In genomic region chr1:239854956-239855355, GRCh38 we compare ENCODE assay signal across 26 cellular contexts.
"Had no signal": no experiment of that assay in that cellular context is flagged by ENCODE, and none has a peak within 500 bp of the region (broad histone marks: within the 10 kb centered on the region; RNA-seq: fewer than 3 reads in every experiment).

No MANE protein-coding gene starts in this region.

- H3K4me1 ChIP-seq: ascending aorta had no signal

- DNase-seq: activated B cell treated with CpG ODN at 0.5 μM for 24 hours; activated CD4-positive, alpha-beta T cell treated with anti-CD3 and anti-CD28 coated beads for 1 hour; activated CD4-positive, alpha-beta T cell treated with anti-CD3 and anti-CD28 coated beads, Interleukin-2, amount 10 ng/mL, durations not matched to agents 24 days and 14 days; activated CD4-positive, alpha-beta T cell treated with anti-CD3 and anti-CD28 coated beads, Interleukin-2, amount 50 U/mL, for 48 hours; activated CD8-positive, alpha-beta memory T cell treated with anti-CD3 and anti-CD28 coated beads, Interleukin-2, amount 10 ng/mL, durations not matched to agents 7 days and 5 days; activated effector memory CD4-positive, alpha-beta T cell treated with Interleukin-2 at 50 U/mL for 16 hours; activated naive CD4-positive, alpha-beta T cell; activated T-cell treated with anti-CD3 and anti-CD28 coated beads, Interleukin-2, amount 50 U/mL, for 24 hours; amniotic stem cell; body of pancreas; central memory CD4-positive, alpha-beta T cell; Karpas-422; NCI-H1048; NCI-H187 treated with DMSO at 0.1 percent for 48 hours; NCI-H2081 treated with DMSO at 0.1 percent for 48 hours; NCI-H2171; NCI-H345; NCI-H510A; NCI-H526 treated with DMSO at 0.1 percent for 48 hours; PC-3; SHP77 had no signal

- H3K27me3 ChIP-seq: ascending aorta, body of pancreas had no signal

- ATAC-seq: activated CD8-positive, alpha-beta memory T cell treated with anti-CD3 and anti-CD28 coated beads, Interleukin-2, amount 10 ng/mL, durations not matched to agents 7 days and 5 days; body of pancreas; PC-3 had no signal

- H3K4me3 ChIP-seq: ascending aorta, body of pancreas, coronary artery had no signal

- H3K27ac ChIP-seq: ascending aorta, body of pancreas, coronary artery had no signal

- H3K27ac Mint-ChIP-seq: activated B cell treated with CpG ODN at 0.5 μM for 24 hours; activated CD4-positive, alpha-beta T cell treated with anti-CD3 and anti-CD28 coated beads, Interleukin-2, amount 10 ng/mL, durations not matched to agents 24 days and 14 days; activated CD8-positive, alpha-beta memory T cell treated with anti-CD3 and anti-CD28 coated beads, Interleukin-2, amount 10 ng/mL, durations not matched to agents 7 days and 5 days; activated naive CD4-positive, alpha-beta T cell treated with anti-CD3 and anti-CD28 coated beads, Interleukin-2, amount 50 U/mL, for 24 hours; activated T-cell treated with anti-CD3 and anti-CD28 coated beads, Interleukin-2, amount 50 U/mL, for 24 hours; activated T-helper 1 cell treated with anti-CD3 and anti-CD28 coated beads, Interleukin-12 subunit alpha, Interleukin-12 subunit beta, Interleukin-2, Interleukin-4 antibody, amounts not matched to agents 30 ng/mL and 10 ng/mL and 1 ng/mL, durations not matched to agents 14 hours and 24 hours and 36 hours; T-helper 1 cell treated with Interleukin-12 subunit alpha and Interleukin-12 subunit beta and Interleukin-4 antibody, amounts not matched to agents 30 μg/mL and 1 μg/mL, for 36 hours had no signal

- H3K36me3 ChIP-seq: ascending aorta had no signal

- H3K9me3 ChIP-seq: ascending aorta, body of pancreas had no signal

- H3K4me1 Mint-ChIP-seq: activated B cell treated with CpG ODN at 0.5 μM for 24 hours; activated CD4-positive, alpha-beta T cell treated with anti-CD3 and anti-CD28 coated beads, Interleukin-2, amount 10 ng/mL, durations not matched to agents 24 days and 14 days; activated CD8-positive, alpha-beta memory T cell treated with anti-CD3 and anti-CD28 coated beads, Interleukin-2, amount 10 ng/mL, durations not matched to agents 7 days and 5 days; activated naive CD4-positive, alpha-beta T cell treated with anti-CD3 and anti-CD28 coated beads, Interleukin-2, amount 50 U/mL, for 24 hours had no signal

- H3K27me3 Mint-ChIP-seq: activated B cell treated with CpG ODN at 0.5 μM for 24 hours; activated CD4-positive, alpha-beta T cell treated with anti-CD3 and anti-CD28 coated beads, Interleukin-2, amount 10 ng/mL, durations not matched to agents 24 days and 14 days; activated CD8-positive, alpha-beta memory T cell treated with anti-CD3 and anti-CD28 coated beads, Interleukin-2, amount 10 ng/mL, durations not matched to agents 7 days and 5 days; activated naive CD4-positive, alpha-beta T cell treated with anti-CD3 and anti-CD28 coated beads, Interleukin-2, amount 50 U/mL, for 24 hours; activated T-cell treated with anti-CD3 and anti-CD28 coated beads, Interleukin-2, amount 50 U/mL, for 24 hours had no signal

- H3K4me3 Mint-ChIP-seq: activated B cell treated with CpG ODN at 0.5 μM for 24 hours; activated CD4-positive, alpha-beta T cell treated with anti-CD3 and anti-CD28 coated beads, Interleukin-2, amount 10 ng/mL, durations not matched to agents 24 days and 14 days; activated CD8-positive, alpha-beta memory T cell treated with anti-CD3 and anti-CD28 coated beads, Interleukin-2, amount 10 ng/mL, durations not matched to agents 7 days and 5 days; activated naive CD4-positive, alpha-beta T cell treated with anti-CD3 and anti-CD28 coated beads, Interleukin-2, amount 50 U/mL, for 24 hours; activated T-cell treated with anti-CD3 and anti-CD28 coated beads, Interleukin-2, amount 50 U/mL, for 24 hours; activated T-helper 1 cell treated with anti-CD3 and anti-CD28 coated beads, Interleukin-12 subunit alpha, Interleukin-12 subunit beta, Interleukin-2, Interleukin-4 antibody, amounts not matched to agents 30 ng/mL and 10 ng/mL and 1 ng/mL, durations not matched to agents 14 hours and 24 hours and 36 hours; T-helper 1 cell treated with Interleukin-12 subunit alpha and Interleukin-12 subunit beta and Interleukin-4 antibody, amounts not matched to agents 30 μg/mL and 1 μg/mL, for 36 hours had no signal
